In the genomic region with DNA sequence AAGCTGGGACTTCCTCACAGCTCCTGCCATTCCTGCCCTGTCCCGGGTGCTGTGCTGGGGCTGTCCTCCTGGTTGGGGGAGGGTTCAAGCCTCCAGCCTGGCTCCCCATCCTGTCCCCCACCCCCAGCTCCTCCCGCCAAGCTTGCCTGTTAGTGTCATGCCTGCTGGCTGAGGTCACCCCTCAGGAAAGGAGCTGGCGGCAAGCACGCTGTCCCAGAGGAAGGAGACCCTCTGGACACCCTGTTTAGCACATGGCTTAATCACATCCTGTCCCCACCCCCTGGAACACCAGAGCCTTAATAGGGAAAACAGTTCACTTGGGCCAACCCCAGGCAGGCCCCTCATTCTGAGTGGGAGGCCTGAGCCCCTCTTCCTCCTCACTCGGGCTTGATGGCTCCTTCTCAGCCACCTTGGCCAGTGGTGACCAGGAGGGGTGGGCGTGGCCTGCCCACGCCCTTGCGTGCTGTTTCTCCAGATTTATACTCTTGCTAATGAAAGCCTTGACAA, we compare ENCODE assay signal across 8 cellular contexts. TPM values are rescaled to one million over a fixed set of nuclear protein-coding genes. Genes with fewer than 3 reads are reported as not detected.
DNase-seq lines count a peak whose midpoint lies in the region; ATAC-seq and TF ChIP-seq lines count a peak whose summit lies in the region.

No MANE protein-coding gene starts in this region.

- peaks cover 32% of the 10 kb centered on the region for H3K4me1 ChIP-seq in CD4-positive, CD25-positive, alpha-beta regulatory T cell (ENCODE audit: control insufficient read depth, insufficient read depth, low read length, poor library complexity, severe bottlenecking)
- peaks cover 15% of the 10 kb centered on the region for H3K4me1 ChIP-seq in SJCRH30
- peaks cover 32% of the 10 kb centered on the region for H3K4me1 ChIP-seq in osteoblast (ENCODE audit: insufficient read depth, low read length)
- H3K4me1 ChIP-seq in OCI-LY7 (ENCODE audit: insufficient read depth, low read length, poor library complexity, severe bottlenecking) = no peaks in the 10 kb centered on the region

- BruUV-seq in OCI-LY7 (replicated peaks; lab: Mats Ljungman, UMichigan) = no TSS peak

- no peak overlapping the region for H3K27ac ChIP-seq in CD4-positive, CD25-positive, alpha-beta regulatory T cell (ENCODE audit: insufficient read depth, low read length, poor library complexity, severe bottlenecking)
- H3K27ac ChIP-seq in SJCRH30 (peak overlapping the region; percentile 55), osteoblast (ENCODE audit: low read depth, low read length) (peak overlapping the region; percentile 52), OCI-LY7 (ENCODE audit: low read depth, low read length, poor library complexity, severe bottlenecking) (no peak overlapping the region)

- POLR2A ChIA-PET in OCI-LY7 (lab: Charles Lee) = no interaction called here

- H3K9me2 ChIP-seq in OCI-LY7 (ENCODE audit: insufficient read depth, low read length) = no peaks in the 10 kb centered on the region

- peaks cover 3% of the 10 kb centered on the region for H4K20me1 ChIP-seq in osteoblast (ENCODE audit: insufficient read depth, low read length)
- no peaks in the 10 kb centered on the region for H4K20me1 ChIP-seq in OCI-LY7 (ENCODE audit: insufficient read depth, low read length)

- H3K4me2 ChIP-seq in osteoblast (ENCODE audit: insufficient read depth, low read length) = peak overlapping the region; percentile 34
- no peak overlapping the region for H3K4me2 ChIP-seq in OCI-LY7 (ENCODE audit: low read length)

- ATAC-seq in CD4-positive, CD25-positive, alpha-beta regulatory T cell (ENCODE audit: low read depth in 2 of 2) = no peak
- no peak for ATAC-seq in HG02588 (IDR thresholded peaks at IDR 0.05; ENCODE audit: unreplicated experiment)

- no peaks in the 10 kb centered on the region for H3K9me3 ChIP-seq in CD4-positive, CD25-positive, alpha-beta regulatory T cell (ENCODE audit: control insufficient read depth in 2 of 2, low read length in 2 of 2)
- H3K9me3 ChIP-seq in SJCRH30 (replicated peaks) (no peaks in the 10 kb centered on the region), osteoblast (ENCODE audit: low read depth, low read length) (no peaks in the 10 kb centered on the region), OCI-LY7 (ENCODE audit: low read length) (no peaks in the 10 kb centered on the region)

- H3K4me1 Mint-ChIP-seq in CD4-positive, CD25-positive, alpha-beta regulatory T cell = peaks cover 0 to 73% (median 23%) of the 10 kb centered on the region in 4 donors

- peaks cover 82% of the 10 kb centered on the region for H3K79me2 ChIP-seq in osteoblast (ENCODE audit: insufficient read depth, low read length)
- H3K79me2 ChIP-seq in OCI-LY7 (ENCODE audit: insufficient read depth, low read depth, low read length) = no peaks in the 10 kb centered on the region

- peaks cover 65% of the 10 kb centered on the region for H3K36me3 ChIP-seq in CD4-positive, CD25-positive, alpha-beta regulatory T cell (ENCODE audit: control insufficient read depth, insufficient read depth, low read length)
- H3K36me3 ChIP-seq in SJCRH30 = peaks cover 71% of the 10 kb centered on the region
- peaks cover 52% of the 10 kb centered on the region for H3K36me3 ChIP-seq in osteoblast (ENCODE audit: insufficient read depth, low read length)
- H3K36me3 ChIP-seq in OCI-LY7 (ENCODE audit: insufficient read depth, low read length) = peaks cover 77% of the 10 kb centered on the region

- no peak for TF ChIP-seq CTCF in foreskin fibroblast (IDR thresholded peaks at IDR 0.05; ENCODE audit: low read depth, low read length)
- TF ChIP-seq CTCF in osteoblast (IDR thresholded peaks at IDR 0.05; ENCODE audit: extremely low read depth, low read depth, low read length) = no peak
- TF ChIP-seq CTCF in OCI-LY7 (conservative IDR thresholded peaks at IDR 0.05; ENCODE audit: low read length) = no peak

- H3K27me3 Mint-ChIP-seq in CD4-positive, CD25-positive, alpha-beta regulatory T cell = no peaks in the 10 kb centered on the region

- H2AFZ ChIP-seq in osteoblast (ENCODE audit: low read length) (no peak overlapping the region), OCI-LY7 (ENCODE audit: low read length) (no peak overlapping the region)

- intact Hi-C loops in OCI-LY7 (cut with micrococcal nuclease; ENCODE audit: unreplicated experiment) = no loop called here

- H3K4me3 ChIP-seq in CD4-positive, CD25-positive, alpha-beta regulatory T cell (ENCODE audit: low read depth, low read length) = no peak overlapping the region
- H3K4me3 ChIP-seq in SJCRH30 (no peak overlapping the region), foreskin fibroblast (ENCODE audit: low read depth in 1 of 2, low read length in 2 of 2) (no peak overlapping the region), osteoblast (ENCODE audit: insufficient read depth, low read length) (peak overlapping the region; percentile 22), OCI-LY7 (ENCODE audit: low read depth, low read length, poor library complexity, severe bottlenecking) (no peak overlapping the region)

- no peak for DNase-seq in CD4-positive, CD25-positive, alpha-beta regulatory T cell
- peak; percentile 66 to 80 for DNase-seq in SJCRH30
- DNase-seq in foreskin fibroblast = peak; percentile 90 to 91
- DNase-seq in osteoblast (ENCODE audit: insufficient read length, low spot score, missing footprints) = peak; percentile 93
- DNase-seq in activated CD4-positive, CD25-positive, alpha-beta regulatory T cell treated with anti-CD3 and anti-CD28 coated beads, Interleukin-2, amount 50 U/mL, for 72 hours = no peak
- DNase-seq in OCI-LY7 (ENCODE audit: low spot score) = no peak
- DNase-seq in HPDE6-E6E7 (ENCODE audit: extremely low spot score) = no peak

- peak overlapping the region; percentile 45 to 92 (median 59) for H3K27ac Mint-ChIP-seq in CD4-positive, CD25-positive, alpha-beta regulatory T cell

- H3K9me3 Mint-ChIP-seq in CD4-positive, CD25-positive, alpha-beta regulatory T cell = peaks cover 0 to 2% (median 0%) of the 10 kb centered on the region in 7 donors

- no peaks in the 10 kb centered on the region for H3K27me3 ChIP-seq in CD4-positive, CD25-positive, alpha-beta regulatory T cell (ENCODE audit: control insufficient read depth, insufficient read depth, low read length)
- no peaks in the 10 kb centered on the region for H3K27me3 ChIP-seq in SJCRH30
- H3K27me3 ChIP-seq in osteoblast (ENCODE audit: insufficient read depth, low read length) = no peaks in the 10 kb centered on the region

- H3K4me3 Mint-ChIP-seq in CD4-positive, CD25-positive, alpha-beta regulatory T cell = peak overlapping the region in 1 of 4 donors; percentile 31

- peaks cover 35% of the 10 kb centered on the region for H3K36me3 Mint-ChIP-seq in CD4-positive, CD25-positive, alpha-beta regulatory T cell

- CTCF ChIA-PET in OCI-LY7 (lab: Charles Lee; ENCODE audit: unreplicated experiment) = no interaction called here

RNA-seq across cellular contexts. Expression of a gene that starts 9.2 kb away (rescaled TPM):
- 0.52 TPM for total RNA-seq in CD4-positive, CD25-positive, alpha-beta regulatory T cell
- under 1 TPM in 2 of 4 donors, not detected in 2; 0.40 to 0.60 TPM for polyA plus RNA-seq in CD4-positive, CD25-positive, alpha-beta regulatory T cell
- total RNA-seq in SJCRH30 (2014; rRNA removed; shearing (Covaris generic)) = 20.7 and 23.2 TPM in 2 replicates
- 7.6 and 8.0 TPM in 2 replicates for total RNA-seq in osteoblast
- total RNA-seq in OCI-LY7 (2014; rRNA removed; shearing (Covaris generic)) = 69.0 and 83.5 TPM in 2 replicates
- 132 and 150 TPM in 2 replicates for total RNA-seq in OCI-LY7 (2022)

RNA-seq across cellular contexts. Expression of a gene that starts 29.6 kb away (rescaled TPM):
- 39.7 TPM for total RNA-seq in CD4-positive, CD25-positive, alpha-beta regulatory T cell
- 10 to 100 TPM; 29.3 to 35.0 (median 31.3) TPM for polyA plus RNA-seq in CD4-positive, CD25-positive, alpha-beta regulatory T cell
- total RNA-seq in SJCRH30 (2014; rRNA removed; shearing (Covaris generic)) = 50.8 and 54.2 TPM in 2 replicates
- total RNA-seq in osteoblast = 38.0 and 39.8 TPM in 2 replicates
- 20.0 and 26.9 TPM in 2 replicates for total RNA-seq in OCI-LY7 (2014; rRNA removed; shearing (Covaris generic))
- total RNA-seq in OCI-LY7 (2022) = 21.0 and 22.9 TPM in 2 replicates

RNA-seq across cellular contexts. Expression of a gene that starts 29.8 kb away (rescaled TPM):
- 8.2 TPM for total RNA-seq in CD4-positive, CD25-positive, alpha-beta regulatory T cell
- polyA plus RNA-seq in CD4-positive, CD25-positive, alpha-beta regulatory T cell = 10 to 100 TPM; 11.3 to 15.7 (median 11.6) TPM
- total RNA-seq in SJCRH30 (2014; rRNA removed; shearing (Covaris generic)) = 8.4 and 9.4 TPM in 2 replicates
- total RNA-seq in osteoblast (3.3 and 4.7 TPM in 2 replicates), OCI-LY7 (2022) (28.3 and 34.5 TPM in 2 replicates)
- total RNA-seq in OCI-LY7 (2014; rRNA removed; shearing (Covaris generic)) = 38.2 and 44.7 TPM in 2 replicates

RNA-seq across cellular contexts. Expression of a gene that starts 35.8 kb away (rescaled TPM):
- total RNA-seq in CD4-positive, CD25-positive, alpha-beta regulatory T cell = 6.1 TPM
- polyA plus RNA-seq in CD4-positive, CD25-positive, alpha-beta regulatory T cell = 10 to 100 TPM in 2 of 4 donors, 1 to 10 TPM in 2; 7.6 to 12.3 (median 9.7) TPM
- 21.9 and 24.9 TPM in 2 replicates for total RNA-seq in SJCRH30 (2014; rRNA removed; shearing (Covaris generic))
- total RNA-seq in osteoblast = 28.6 and 29.5 TPM in 2 replicates
- total RNA-seq in OCI-LY7 (2014; rRNA removed; shearing (Covaris generic)) = 9.6 and 11.2 TPM in 2 replicates
- 5.1 and 5.8 TPM in 2 replicates for total RNA-seq in OCI-LY7 (2022)

RNA-seq across cellular contexts. Expression of a gene that starts 35.9 kb away (rescaled TPM):
- 74.3 TPM for total RNA-seq in CD4-positive, CD25-positive, alpha-beta regulatory T cell
- 10 to 100 TPM; 20.8 to 23.4 (median 21.8) TPM for polyA plus RNA-seq in CD4-positive, CD25-positive, alpha-beta regulatory T cell
- 132 and 136 TPM in 2 replicates for total RNA-seq in SJCRH30 (2014; rRNA removed; shearing (Covaris generic))
- 28.9 and 30.0 TPM in 2 replicates for total RNA-seq in osteoblast
- total RNA-seq in OCI-LY7 (2014; rRNA removed; shearing (Covaris generic)) = 70.5 and 73.6 TPM in 2 replicates
- 83.8 and 91.6 TPM in 2 replicates for total RNA-seq in OCI-LY7 (2022)

Comparison
In these comparisons a context has a peak if more than half of its experiments do, and no peak if none do; other contexts are left out.
1. DNase-seq: peak in SJCRH30 (2 of 2), foreskin fibroblast (2 of 2) and osteoblast (single experiment); none in CD4-positive, CD25-positive, alpha-beta regulatory T cell (0 of 3), activated CD4-positive, CD25-positive, alpha-beta regulatory T cell treated with anti-CD3 and anti-CD28 coated beads, Interleukin-2, amount 50 U/mL, for 72 hours (single experiment), OCI-LY7 (single experiment) and HPDE6-E6E7 (single experiment).
2. H3K27ac ChIP-seq: peak in SJCRH30 (single experiment) and osteoblast (single experiment); none in CD4-positive, CD25-positive, alpha-beta regulatory T cell (single experiment) and OCI-LY7 (single experiment).